ENCODE assay signal across 22 cellular contexts in the genomic region with DNA sequence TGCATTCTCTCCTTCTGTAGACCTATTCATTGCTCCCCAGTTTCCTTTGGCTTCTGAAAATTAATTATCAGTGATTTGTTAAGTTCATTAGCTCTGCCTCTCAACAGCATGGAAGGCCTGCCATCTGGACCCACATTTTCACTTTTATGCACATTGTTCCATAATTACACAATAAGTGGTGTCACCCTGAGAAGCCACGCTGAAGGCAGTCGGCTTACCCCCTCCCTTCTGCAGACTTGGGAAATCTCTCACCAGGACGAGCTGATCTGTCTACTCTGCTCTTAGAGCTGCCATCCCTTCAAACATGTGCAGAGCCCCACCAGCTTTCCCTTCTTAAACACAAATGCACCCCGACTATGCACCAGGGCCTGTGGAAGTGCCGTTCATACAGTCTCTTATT.
DNase-seq lines count a peak whose midpoint lies in the region; TF ChIP-seq lines count a peak whose summit lies in the region.
"Had no signal": no experiment of that assay in that cellular context is flagged by ENCODE, and none has a peak within 500 bp of the region (broad histone marks: within the 10 kb centered on the region; RNA-seq: fewer than 3 reads in every experiment).

No MANE protein-coding gene starts in this region.

- H3K4me1 ChIP-seq in tibial nerve: no peaks in the 10 kb centered on the region
- H3K4me1 ChIP-seq: Caco-2 had no signal

- H3K27me3 Mint-ChIP-seq in neural crest cell (ENCODE audit: low read depth): peaks cover 8% of the 10 kb centered on the region

- H3K4me1 Mint-ChIP-seq in neural crest cell: peaks cover 13% of the 10 kb centered on the region
- H3K4me1 Mint-ChIP-seq: CD4-positive, CD25-positive, alpha-beta regulatory T cell had no signal

- TF ChIP-seq EP300 in tibial nerve (IDR thresholded peaks at IDR 0.05): no peak

- no peaks in the 10 kb centered on the region for H3K9me3 Mint-ChIP-seq in neural crest cell
- H3K9me3 Mint-ChIP-seq: CD4-positive, CD25-positive, alpha-beta regulatory T cell; GM23338; H9 had no signal

- H3K9me3 ChIP-seq in WERI-Rb-1 (ENCODE audit: severe bottlenecking) (no peaks in the 10 kb centered on the region), tibial nerve (no peaks in the 10 kb centered on the region)
- H3K9me3 ChIP-seq: BLaER1, Caco-2 had no signal

- H3K27ac Mint-ChIP-seq in neural crest cell (ENCODE audit: unreplicated experiment): peak overlapping the region; percentile 82
- H3K27ac Mint-ChIP-seq: CD4-positive, CD25-positive, alpha-beta regulatory T cell; GM23338; H9 had no signal

- H3K36me3 ChIP-seq in WERI-Rb-1: peaks cover under 1% of the 10 kb centered on the region; the same call in 1 of the 2 replicates
- H3K36me3 ChIP-seq in tibial nerve: no peaks in the 10 kb centered on the region
- H3K36me3 ChIP-seq: BLaER1 had no signal

- no peak overlapping the region for H3K4me3 ChIP-seq in WERI-Rb-1 (ENCODE audit: low read depth, low read length)
- H3K4me3 ChIP-seq in tibial nerve: no peak overlapping the region
- H3K4me3 ChIP-seq: BLaER1, GM23338 had no signal

- 69 to 82% methylated on average over 5 of the region's 5 CpGs for WGBS in tibial nerve, 2 donors

- DNase-seq in NCI-H2171 treated with DMSO at 0.1 percent for 48 hours (lab: John Stamatoyannopoulos, UW): peak; percentile 69
- no peak for DNase-seq in NCI-H2171 (lab: John Stamatoyannopoulos, UW)
- peak; percentile 76 to 87 for DNase-seq in NCI-H524 (lab: John Stamatoyannopoulos, UW)
- DNase-seq in WERI-Rb-1: peak; percentile 26
- DNase-seq in neural crest cell (ENCODE audit: low read depth, low spot score): no peak
- DNase-seq in tibial nerve (ENCODE audit: low spot score in 2 of 2): no peak
- DNase-seq in activated gamma-delta T cell (lab: John Stamatoyannopoulos, UW): no peak
- DNase-seq in activated CD4-positive, CD25-positive, alpha-beta regulatory T cell treated with anti-CD3 and anti-CD28 coated beads, Interleukin-2, amount 50 U/mL, for 72 hours: no peak
- DNase-seq: Caco-2; CD4-positive, CD25-positive, alpha-beta regulatory T cell; H9; Karpas-422; NCI-H1048; NCI-H1417 treated with DMSO at 0.1 percent for 48 hours; NCI-H187 treated with DMSO at 0.1 percent for 48 hours; NCI-H226; NCI-H510A; NCI-H774; Right ventricle myocardium superior; RPMI8226 had no signal

- H3K27me3 ChIP-seq in WERI-Rb-1 (ENCODE audit: insufficient read depth, low read depth, severe bottlenecking): no peaks in the 10 kb centered on the region
- H3K27me3 ChIP-seq in tibial nerve: no peaks in the 10 kb centered on the region
- H3K27me3 ChIP-seq: BLaER1 had no signal

- H3K4me3 Mint-ChIP-seq in neural crest cell: no peak overlapping the region
- H3K4me3 Mint-ChIP-seq: CD4-positive, CD25-positive, alpha-beta regulatory T cell; GM23338; H9 had no signal

- no peak for TF ChIP-seq CTCF in WERI-Rb-1 (IDR thresholded peaks at IDR 0.05; ENCODE audit: low read depth, low read length)
- TF ChIP-seq CTCF in neural crest cell (conservative IDR thresholded peaks at IDR 0.05): no peak
- no peak for TF ChIP-seq CTCF in tibial nerve (IDR thresholded peaks at IDR 0.05)

- no peak for TF ChIP-seq POLR2A in tibial nerve (IDR thresholded peaks at IDR 0.05)

- no peaks in the 10 kb centered on the region for H3K36me3 Mint-ChIP-seq in neural crest cell (ENCODE audit: low read depth)
- H3K36me3 Mint-ChIP-seq: CD4-positive, CD25-positive, alpha-beta regulatory T cell had no signal

- H3K27ac ChIP-seq in WERI-Rb-1 (no peak overlapping the region), tibial nerve (no peak overlapping the region)
- H3K27ac ChIP-seq: BLaER1 had no signal

Comparison
In these comparisons a context has a peak if more than half of its experiments do, and no peak if none do; other contexts are left out.
1. DNase-seq: peak in NCI-H2171 treated with DMSO at 0.1 percent for 48 hours (single experiment), NCI-H524 (2 of 2) and WERI-Rb-1 (single experiment); none in NCI-H2171 (single experiment), neural crest cell (single experiment), tibial nerve (0 of 2), activated gamma-delta T cell (single experiment) and activated CD4-positive, CD25-positive, alpha-beta regulatory T cell treated with anti-CD3 and anti-CD28 coated beads, Interleukin-2, amount 50 U/mL, for 72 hours (single experiment).